ENCODE assay signal across 11 cellular contexts in genomic region chr13:20037908-20038307, GRCh38.
"Had no signal": no experiment of that assay in that cellular context is flagged by ENCODE, and none has a peak within 500 bp of the region (broad histone marks: within the 10 kb centered on the region; RNA-seq: fewer than 3 reads in every experiment).

No MANE protein-coding gene starts in this region.

- FAIRE-seq: H1, H54 had no signal

- H3K9me3 ChIP-seq: HAP-1 had no signal

- H3K4me3 ChIP-seq: GM23248, GM23338, HAP-1 had no signal

- H3K9ac ChIP-seq: GM23248 had no signal

- H3K27ac ChIP-seq: GM23248 had no signal

- H3K4me2 ChIP-seq: GM23338 had no signal

- H2AFZ ChIP-seq: GM23248, GM23338 had no signal

- ATAC-seq: GM23338, HCT116 had no signal

- H3K4me1 ChIP-seq: HAP-1 had no signal

- DNase-seq: GM23248, GOT3, H7, H9, HCEC 1CT, HFFc6 had no signal
